ENCODE assay signal across 1 cellular context in the genomic region with DNA sequence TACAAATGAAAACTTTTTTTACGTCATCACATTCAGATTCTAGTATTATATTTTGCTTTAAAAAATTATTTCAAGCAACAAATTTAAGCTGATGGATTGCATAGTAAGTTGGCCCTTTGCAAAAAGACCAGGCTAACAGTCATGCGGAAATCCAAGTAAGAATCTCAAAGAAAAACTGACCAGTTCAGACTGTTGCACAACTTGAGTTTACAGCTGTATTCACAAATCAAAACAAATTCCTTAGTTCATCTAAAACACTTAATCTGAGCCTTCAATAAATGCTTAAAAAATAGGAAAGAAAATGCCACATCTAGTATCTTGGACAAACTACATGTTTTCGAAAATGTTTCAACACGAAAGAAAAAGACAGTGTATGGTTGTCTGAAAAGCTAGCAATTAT.
TF ChIP-seq lines count a peak whose summit lies in the region.

No MANE protein-coding gene starts in this region.

TF ChIP-seq in endothelial cell of umbilical vein, 7 proteins besides CTCF, POLR2A, EP300 and RAD21:
- TF ChIP-seq EZH2 (IDR thresholded peaks at IDR 0.05; ENCODE audit: borderline replicate concordance, low read depth, low read length, severe bottlenecking) = no peak
- no peak for TF ChIP-seq GATA2 (IDR thresholded peaks at IDR 0.05; ENCODE audit: insufficient read depth, insufficient read length, low read depth, low read length)
- no peak for TF ChIP-seq JUN (IDR thresholded peaks at IDR 0.05; ENCODE audit: borderline replicate concordance, insufficient read depth, insufficient read length, low read depth)
- TF ChIP-seq POLR2AphosphoS5 (IDR thresholded peaks at IDR 0.05; ENCODE audit: insufficient read depth, low read depth, low read length) = no peak
- TF ChIP-seq FOS (IDR thresholded peaks at IDR 0.05; ENCODE audit: borderline replicate concordance, insufficient read depth, low read length) = no peak
- TF ChIP-seq, protein P1, sequence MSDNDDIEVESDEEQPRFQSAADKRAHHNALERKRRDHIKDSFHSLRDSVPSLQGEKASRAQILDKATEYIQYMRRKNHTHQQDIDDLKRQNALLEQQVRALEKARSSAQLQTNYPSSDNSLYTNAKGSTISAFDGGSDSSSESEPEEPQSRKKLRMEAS (IDR thresholded peaks at IDR 0.05; ENCODE audit: insufficient read depth, insufficient read length) = no peak
- no peak for TF ChIP-seq MYC (IDR thresholded peaks at IDR 0.05; ENCODE audit: low read depth, low read length)
